Comparison of ENCODE assay signal across 25 cellular contexts in the genomic region with DNA sequence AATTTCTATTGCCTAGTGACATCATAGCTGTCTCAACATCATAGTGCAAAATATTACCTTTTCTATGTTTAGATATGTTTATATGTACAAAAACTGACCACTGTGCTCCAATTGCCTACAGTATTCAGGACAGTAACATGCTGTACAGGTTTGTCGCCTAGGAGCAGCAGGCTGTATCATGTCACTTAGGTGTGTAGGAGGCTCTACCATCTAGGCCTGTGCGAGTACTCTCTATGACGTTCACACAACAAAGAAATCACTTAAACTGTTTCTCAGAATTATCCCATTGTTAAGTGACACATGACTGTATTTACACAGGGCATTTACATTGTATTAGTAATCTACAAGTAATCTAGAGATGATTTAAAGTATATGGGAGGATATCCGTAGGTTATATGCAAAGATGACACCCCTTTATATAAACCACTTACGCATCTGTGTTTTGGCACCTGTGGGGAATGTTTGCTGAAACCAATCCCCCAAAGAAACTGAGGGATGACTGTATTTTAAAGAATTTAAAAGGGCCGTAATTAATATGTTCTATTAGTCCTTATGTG. TPM values are rescaled to one million over a fixed set of nuclear protein-coding genes. Genes with fewer than 3 reads are reported as not detected.
"Had no signal": no experiment of that assay in that cellular context is flagged by ENCODE, and none has a peak within 500 bp of the region (broad histone marks: within the 10 kb centered on the region; RNA-seq: fewer than 3 reads in every experiment).

No MANE protein-coding gene starts in this region.

- H3K27ac ChIP-seq: adrenal gland, SK-N-MC had no signal

- H3K4me3 ChIP-seq: adrenal gland, SK-N-MC had no signal

- ATAC-seq: T-cell had no signal

- H3K9me3 ChIP-seq: adrenal gland had no signal

- DNase-seq: activated B cell treated with CpG ODN at 0.5 μM for 24 hours; activated CD4-positive, alpha-beta T cell treated with anti-CD3 and anti-CD28 coated beads for 4 hours; activated CD4-positive, alpha-beta T cell treated with anti-CD3 and anti-CD28 coated beads, Interleukin-2, amount 50 U/mL, for 4 hours; activated CD8-positive, alpha-beta memory T cell treated with anti-CD3 and anti-CD28 coated beads for 24 hours; activated naive CD4-positive, alpha-beta T cell treated with anti-CD3 and anti-CD28 coated beads, Interleukin-2, amount 50 U/mL, for 16 hours; activated naive CD8-positive, alpha-beta T cell treated with anti-CD3 and anti-CD28 coated beads, Interleukin-2, amount 10 ng/mL, durations not matched to agents 7 days and 5 days; activated T-cell treated with anti-CD3 and anti-CD28 coated beads, Interleukin-2, amount 50 U/mL, for 48 hours; adrenal gland; anterior cingulate cortex; caudate nucleus; MM.1S; NCI-H1105; NCI-H1436; NCI-H187; NCI-H2081; NCI-H2227 treated with DMSO at 0.1 percent for 48 hours; NCI-H526; SIG-M5; T-cell; T-helper 2 cell; T1000 had no signal

- H3K27ac Mint-ChIP-seq: activated B cell treated with CpG ODN at 0.5 μM for 24 hours; activated naive CD8-positive, alpha-beta T cell treated with anti-CD3 and anti-CD28 coated beads, Interleukin-2, amount 10 ng/mL, durations not matched to agents 7 days and 5 days; T-cell had no signal

- H3K36me3 ChIP-seq: adrenal gland had no signal

- FAIRE-seq: RCC 7860, TTC549 had no signal

- H3K36me3 Mint-ChIP-seq: activated naive CD8-positive, alpha-beta T cell treated with anti-CD3 and anti-CD28 coated beads, Interleukin-2, amount 10 ng/mL, durations not matched to agents 7 days and 5 days; T-cell had no signal

- H3K4me3 Mint-ChIP-seq: activated B cell treated with CpG ODN at 0.5 μM for 24 hours; activated naive CD8-positive, alpha-beta T cell treated with anti-CD3 and anti-CD28 coated beads, Interleukin-2, amount 10 ng/mL, durations not matched to agents 7 days and 5 days; T-cell had no signal

- H3K27me3 ChIP-seq: adrenal gland had no signal

RNA-seq across cellular contexts. Expression of a gene that starts 24.7 kb away (rescaled TPM):
- total RNA-seq: activated B cell treated with CpG ODN at 0.5 μM for 24 hours, cerebellum had no signal
